Comparison of ENCODE assay signal across 19 cellular contexts in the genomic region with DNA sequence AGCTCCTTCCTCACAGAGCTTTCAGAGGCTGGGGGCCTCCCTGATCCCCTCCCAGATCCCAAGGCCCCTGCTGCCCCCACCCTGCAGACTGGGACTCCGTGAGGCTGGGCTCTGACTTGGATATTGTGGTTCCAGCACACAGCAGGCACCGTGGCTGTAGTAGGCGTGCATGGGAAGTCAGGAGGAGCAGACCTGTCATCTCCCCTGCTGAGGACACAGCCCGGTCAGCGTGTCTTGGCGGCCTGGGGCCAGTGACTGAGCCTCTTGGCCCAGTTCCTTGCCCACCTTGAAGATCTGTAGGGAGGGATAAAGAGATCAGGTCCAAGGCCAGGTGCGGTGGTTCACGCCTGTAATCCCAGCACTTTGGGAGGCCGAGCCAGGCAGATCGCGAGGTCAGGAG. TPM values are rescaled to one million over a fixed set of nuclear protein-coding genes. Genes with fewer than 3 reads are reported as not detected.
DNase-seq lines count a peak whose midpoint lies in the region; ATAC-seq and TF ChIP-seq lines count a peak whose summit lies in the region.
"Had no signal": no experiment of that assay in that cellular context is flagged by ENCODE, and none has a peak within 500 bp of the region (broad histone marks: within the 10 kb centered on the region; RNA-seq: fewer than 3 reads in every experiment).

No MANE protein-coding gene starts in this region.

- no peak overlapping the region for H3K4me2 ChIP-seq in neural progenitor cell

- H3K4me1 ChIP-seq in HUES6 (ENCODE audit: control insufficient read depth, insufficient read depth, low read length) (peaks cover 11% of the 10 kb centered on the region; the same call in 1 of the 2 replicates), neural progenitor cell (no peaks in the 10 kb centered on the region)

- no peak for TF ChIP-seq CTCF in neural progenitor cell (IDR thresholded peaks at IDR 0.05)

- no peaks in the 10 kb centered on the region for H3K27me3 ChIP-seq in HUES6 (ENCODE audit: control insufficient read depth, insufficient read depth, low read length)
- no peaks in the 10 kb centered on the region for H3K27me3 ChIP-seq in neural progenitor cell
- H3K27me3 ChIP-seq in MG63 = no peaks in the 10 kb centered on the region
- H3K27me3 ChIP-seq: BLaER1 treated with 17β-estradiol and CSF1 and Interleukin-3, amounts not matched to agents 10 nM and 100 nM had no signal

- H3K4me3 Mint-ChIP-seq in neural progenitor cell (no peak overlapping the region), T-helper 17 cell (no peak overlapping the region)
- H3K4me3 Mint-ChIP-seq: B cell; CD8-positive, alpha-beta T cell had no signal

- no peak overlapping the region for H2AFZ ChIP-seq in neural progenitor cell (replicated peaks)

- no peak overlapping the region for H3K27ac ChIP-seq in HUES6 (ENCODE audit: low read depth, low read length)
- no peak overlapping the region for H3K27ac ChIP-seq in neural progenitor cell
- H3K27ac ChIP-seq: BLaER1 treated with 17β-estradiol and CSF1 and Interleukin-3, amounts not matched to agents 10 nM and 100 nM had no signal

- H3K27me3 Mint-ChIP-seq in neural progenitor cell (ENCODE audit: insufficient read depth, low read depth) (peaks cover 5% of the 10 kb centered on the region), T-helper 17 cell (no peaks in the 10 kb centered on the region)
- H3K27me3 Mint-ChIP-seq: B cell had no signal

- H3K9me3 Mint-ChIP-seq in neural progenitor cell = no peaks in the 10 kb centered on the region
- H3K9me3 Mint-ChIP-seq: CD8-positive, alpha-beta T cell had no signal

- no peaks in the 10 kb centered on the region for H3K9me3 ChIP-seq in HUES6 (ENCODE audit: control insufficient read depth, insufficient read depth, low read depth, low read length)
- H3K9me3 ChIP-seq in neural progenitor cell (ENCODE audit: low read depth) = no peaks in the 10 kb centered on the region
- H3K9me3 ChIP-seq in MG63 = no peaks in the 10 kb centered on the region
- no peaks in the 10 kb centered on the region for H3K9me3 ChIP-seq in T-helper 17 cell (ENCODE audit: control insufficient read depth, low read length, poor library complexity, severe bottlenecking)
- H3K9me3 ChIP-seq: BLaER1 treated with 17β-estradiol and CSF1 and Interleukin-3, amounts not matched to agents 10 nM and 100 nM had no signal

- H3K9ac ChIP-seq in HUES6 (ENCODE audit: low read length) (peak overlapping the region; percentile 3), neural progenitor cell (no peak overlapping the region)

- H3K36me3 ChIP-seq in HUES6 (ENCODE audit: control insufficient read depth, insufficient read depth, low read length) (no peaks in the 10 kb centered on the region), neural progenitor cell (no peaks in the 10 kb centered on the region), MG63 (no peaks in the 10 kb centered on the region)
- H3K36me3 ChIP-seq: BLaER1 treated with 17β-estradiol and CSF1 and Interleukin-3, amounts not matched to agents 10 nM and 100 nM had no signal

- no peaks in the 10 kb centered on the region for H3F3A ChIP-seq in neural progenitor cell (ENCODE audit: low read depth)

- ATAC-seq in T-helper 17 cell = no peak
- ATAC-seq: CD8-positive, alpha-beta T cell had no signal

- H3K27ac Mint-ChIP-seq in neural progenitor cell (peak overlapping the region; percentile 33), T-helper 17 cell (no peak overlapping the region)
- H3K27ac Mint-ChIP-seq: CD8-positive, alpha-beta T cell had no signal

- no peaks in the 10 kb centered on the region for H4K20me1 ChIP-seq in neural progenitor cell (ENCODE audit: low read depth)
- H4K20me1 ChIP-seq: BLaER1 treated with 17β-estradiol and CSF1 and Interleukin-3, amounts not matched to agents 10 nM and 100 nM had no signal

- H3K36me3 Mint-ChIP-seq in neural progenitor cell = no peaks in the 10 kb centered on the region
- no peaks in the 10 kb centered on the region for H3K36me3 Mint-ChIP-seq in T-helper 17 cell (ENCODE audit: low read depth)
- H3K36me3 Mint-ChIP-seq: CD8-positive, alpha-beta T cell had no signal

- H3K79me2 ChIP-seq in neural progenitor cell (ENCODE audit: low read depth) = no peaks in the 10 kb centered on the region

- H3K4me1 Mint-ChIP-seq in neural progenitor cell (peaks cover 2% of the 10 kb centered on the region), T-helper 17 cell (peaks cover 3% of the 10 kb centered on the region)

- DNase-seq in D341Med (ENCODE audit: low spot score) = peak; percentile 17
- peak; percentile 60 for DNase-seq in islet precursor cell
- DNase-seq in neural progenitor cell (ENCODE audit: low spot score) = no peak
- DNase-seq in DMS53 treated with DMSO at 0.1 percent for 48 hours (lab: John Stamatoyannopoulos, UW; ENCODE audit: unreplicated experiment) = no peak
- no peak for DNase-seq in MG63
- no peak for DNase-seq in T-helper 17 cell
- DNase-seq in activated CD4-positive, CD25-positive, alpha-beta regulatory T cell treated with anti-CD3 and anti-CD28 coated beads, Interleukin-2, amount 50 U/mL, for 72 hours = no peak
- DNase-seq: Calu3; CD8-positive, alpha-beta T cell; DMS 273 treated with DMSO at 0.1 percent for 48 hours; DMS53; GDM1; GOT3; HCEC 1CT; IMR-90; KBM-7 had no signal

- H3K4me3 ChIP-seq in HUES6 (ENCODE audit: low read depth, low read length) (no peak overlapping the region), neural progenitor cell (no peak overlapping the region), MG63 (no peak overlapping the region)
- H3K4me3 ChIP-seq: BLaER1 treated with 17β-estradiol and CSF1 and Interleukin-3, amounts not matched to agents 10 nM and 100 nM had no signal

RNA-seq across cellular contexts. Expression of a gene that starts 15.1 kb away (rescaled TPM):
- total RNA-seq in neural progenitor cell (ENCODE audit: low replicate concordance) (1,381 and 2,318 TPM in 2 replicates), T-helper 17 cell (1,000 to 10,000 TPM; 3,656 to 4,118 TPM)
- total RNA-seq in MG63 (2014; rRNA removed; shearing (Covaris generic); ENCODE audit: low replicate concordance) = 1,106 and 1,129 TPM in 2 replicates

RNA-seq across cellular contexts. Expression of a gene that starts 31.9 kb away (rescaled TPM):
- total RNA-seq in neural progenitor cell (ENCODE audit: low replicate concordance) = 3.3 and 6.7 TPM in 2 replicates
- total RNA-seq in MG63 (2014; rRNA removed; shearing (Covaris generic); ENCODE audit: low replicate concordance) = 0.79 and 2.7 TPM in 2 replicates
- 1 to 10 TPM; 9.7 TPM for total RNA-seq in T-helper 17 cell

RNA-seq across cellular contexts. Expression of a gene that starts 47.1 kb away (rescaled TPM):
- total RNA-seq in neural progenitor cell (ENCODE audit: low replicate concordance) (76.3 and 256 TPM in 2 replicates), T-helper 17 cell (10 to 100 TPM in 1 of 2 donors, 1 to 10 TPM in 1; 8.6 to 10.0 TPM)
- total RNA-seq in MG63 (2014; rRNA removed; shearing (Covaris generic); ENCODE audit: low replicate concordance) = 88.9 and 159 TPM in 2 replicates

Comparison
In these comparisons a context has a peak if more than half of its experiments do, and no peak if none do; other contexts are left out.
1. DNase-seq: peak in D341Med (single experiment) and islet precursor cell (single experiment); none in neural progenitor cell (single experiment), DMS53 treated with DMSO at 0.1 percent for 48 hours (single experiment), MG63 (single experiment), T-helper 17 cell (0 of 3) and activated CD4-positive, CD25-positive, alpha-beta regulatory T cell treated with anti-CD3 and anti-CD28 coated beads, Interleukin-2, amount 50 U/mL, for 72 hours (single experiment).